ENCODE assay signal across 2 cellular contexts in genomic region chrX:2831471-2832228, GRCh38.
TF ChIP-seq lines count a peak whose summit lies in the region.

No MANE protein-coding gene starts in this region.

TF ChIP-seq in GM23338, 12 proteins besides CTCF, POLR2A, EP300 and RAD21 (continued from another document):
- TF ChIP-seq REST (IDR thresholded peaks at IDR 0.05; ENCODE audit: unreplicated experiment) (no peak), ZNF114 (CRISPR knock-in tag; IDR thresholded peaks at IDR 0.05) (no peak), EZH2 (IDR thresholded peaks at IDR 0.05; ENCODE audit: low read depth, unreplicated experiment) (no peak), POLR2AphosphoS5 (IDR thresholded peaks at IDR 0.05; ENCODE audit: low read depth) (no peak), STAT1 (IDR thresholded peaks at IDR 0.05; ENCODE audit: unreplicated experiment) (no peak), NANOG (IDR thresholded peaks at IDR 0.05; ENCODE audit: borderline replicate concordance) (no peak), ZNF462 (CRISPR knock-in tag; IDR thresholded peaks at IDR 0.05) (no peak), CREB1 (CRISPR knock-in tag; IDR thresholded peaks at IDR 0.05; ENCODE audit: low read depth) (no peak)

TF ChIP-seq in WTC11, 78 proteins besides CTCF, POLR2A, EP300 and RAD21 (continued from another document):
- no peak for TF ChIP-seq ERG (CRISPR knock-in tag; IDR thresholded peaks at IDR 0.05)
- no peak for TF ChIP-seq ZNF317 (CRISPR knock-in tag; IDR thresholded peaks at IDR 0.05; ENCODE audit: borderline replicate concordance, low read depth)
- no peak for TF ChIP-seq ZBTB43 (CRISPR knock-in tag; IDR thresholded peaks at IDR 0.05)
- no peak for TF ChIP-seq NFE2L1 (CRISPR knock-in tag; IDR thresholded peaks at IDR 0.05)
- no peak for TF ChIP-seq CREM (CRISPR knock-in tag; IDR thresholded peaks at IDR 0.05)
- no peak for TF ChIP-seq ZNF396 (CRISPR knock-in tag; IDR thresholded peaks at IDR 0.05; ENCODE audit: borderline replicate concordance)
- no peak for TF ChIP-seq GABPB1 (CRISPR knock-in tag; IDR thresholded peaks at IDR 0.05)
- no peak for TF ChIP-seq PREB (CRISPR knock-in tag; IDR thresholded peaks at IDR 0.05; ENCODE audit: borderline replicate concordance)
- TF ChIP-seq IRF2 (CRISPR knock-in tag; IDR thresholded peaks at IDR 0.05; ENCODE audit: borderline replicate concordance, low read depth), result no peak
